Comparison of ENCODE assay signal across 27 cellular contexts in the genomic region with DNA sequence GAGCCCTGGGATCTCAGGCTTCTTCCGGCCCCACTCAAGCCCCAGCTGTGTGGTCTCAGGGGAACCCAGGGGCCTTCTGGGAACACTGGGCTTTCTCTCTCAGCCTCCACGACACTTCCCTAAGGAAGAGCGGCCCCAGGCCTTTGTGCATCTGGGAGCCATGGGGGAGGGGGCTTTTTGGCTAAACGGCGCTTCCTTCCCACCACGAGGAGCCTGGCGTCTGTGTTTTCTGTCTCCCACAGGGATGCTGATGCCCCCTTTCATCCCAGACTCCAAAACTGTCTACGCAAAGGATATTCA.
"Had no signal": no experiment of that assay in that cellular context is flagged by ENCODE, and none has a peak within 500 bp of the region (broad histone marks: within the 10 kb centered on the region; RNA-seq: fewer than 3 reads in every experiment).

No MANE protein-coding gene starts in this region.

- H3K27ac ChIP-seq: neural progenitor cell, neutrophil, pancreas, psoas muscle, right lobe of liver, sigmoid colon, suprapubic skin, testis, tibial artery, transverse colon, upper lobe of right lung, uterus had no signal

- H3K9ac ChIP-seq: neural progenitor cell had no signal

- H3K4me3 ChIP-seq: neural progenitor cell, pancreas, psoas muscle, right lobe of liver, sigmoid colon, suprapubic skin, testis, tibial artery, transverse colon, upper lobe of right lung, uterus had no signal

- H3K4me2 ChIP-seq: neural progenitor cell had no signal

- H3K9me3 ChIP-seq: neutrophil, pancreas, psoas muscle, right lobe of liver, sigmoid colon, suprapubic skin, testis, tibial artery, transverse colon, upper lobe of right lung, uterus had no signal

- H3K27me3 ChIP-seq: neural progenitor cell, pancreas, right lobe of liver, testis, uterus had no signal

- H3K36me3 ChIP-seq: neural progenitor cell, neutrophil, pancreas, right lobe of liver, sigmoid colon, suprapubic skin, tibial artery, transverse colon, upper lobe of right lung, uterus had no signal

- H3K4me1 ChIP-seq: neural progenitor cell, pancreas, psoas muscle, right lobe of liver, sigmoid colon, testis, tibial artery, upper lobe of right lung, uterus had no signal

- DNase-seq: naive thymus-derived CD4-positive, alpha-beta T cell; natural killer cell; nucleus accumbens; psoas muscle; sigmoid colon; small intestine; stimulated activated CD4-positive, alpha-beta T cell treated with anti-CD3 and anti-CD28 coated beads, Interleukin-12 subunit alpha, Interleukin-12 subunit beta, amount 100 ng/mL, for 4 hours; stimulated activated CD4-positive, alpha-beta T cell treated with anti-CD3 and anti-CD28 coated beads, Interleukin-1b, Interleukin-23, amount 100 ng/mL, for 48 hours; stimulated activated CD4-positive, alpha-beta T cell treated with anti-CD3 and anti-CD28 coated beads, Interleukin-4, amount 100 ng/mL, for 1 hour; stimulated activated CD4-positive, alpha-beta T cell treated with anti-CD3 and anti-CD28 coated beads, Interleukin-4, amount 100 ng/mL, for 4 hours; stimulated activated CD8-positive, alpha-beta memory T cell treated with anti-CD3 and anti-CD28 coated beads, Interleukin-4, amount 100 ng/mL, for 48 hours; stimulated activated naive CD4-positive, alpha-beta T cell; stimulated activated naive CD8-positive, alpha-beta T cell treated with anti-CD3 and anti-CD28 coated beads, Interleukin-15, amount 100 ng/mL, for 72 hours; stimulated activated naive CD8-positive, alpha-beta T cell treated with anti-CD3 and anti-CD28 coated beads, Interleukin-15, Interleukin-2, amounts not matched to agents 100 U/mL and 50 U/mL, for 24 hours; substantia nigra; testis; tibial artery; transverse colon; uterus had no signal

- ATAC-seq: naive thymus-derived CD4-positive, alpha-beta T cell; natural killer cell; pancreas; psoas muscle; right cardiac atrium; right lobe of liver; stimulated activated memory B cell treated with anti-CD40 and anti-IgM and Interleukin-4, amounts not matched to agents 10 μg/mL and 1 μg/mL and 100 μg/mL, for 72 hours; stimulated activated naive CD8-positive, alpha-beta T cell treated with anti-CD3 and anti-CD28 coated beads, Interleukin-15, amount 100 ng/mL, for 72 hours; stimulated activated naive CD8-positive, alpha-beta T cell treated with anti-CD3 and anti-CD28 coated beads, Interleukin-15, Interleukin-2, amounts not matched to agents 100 U/mL and 50 U/mL, for 24 hours; upper lobe of right lung had no signal
